In the genomic region with DNA sequence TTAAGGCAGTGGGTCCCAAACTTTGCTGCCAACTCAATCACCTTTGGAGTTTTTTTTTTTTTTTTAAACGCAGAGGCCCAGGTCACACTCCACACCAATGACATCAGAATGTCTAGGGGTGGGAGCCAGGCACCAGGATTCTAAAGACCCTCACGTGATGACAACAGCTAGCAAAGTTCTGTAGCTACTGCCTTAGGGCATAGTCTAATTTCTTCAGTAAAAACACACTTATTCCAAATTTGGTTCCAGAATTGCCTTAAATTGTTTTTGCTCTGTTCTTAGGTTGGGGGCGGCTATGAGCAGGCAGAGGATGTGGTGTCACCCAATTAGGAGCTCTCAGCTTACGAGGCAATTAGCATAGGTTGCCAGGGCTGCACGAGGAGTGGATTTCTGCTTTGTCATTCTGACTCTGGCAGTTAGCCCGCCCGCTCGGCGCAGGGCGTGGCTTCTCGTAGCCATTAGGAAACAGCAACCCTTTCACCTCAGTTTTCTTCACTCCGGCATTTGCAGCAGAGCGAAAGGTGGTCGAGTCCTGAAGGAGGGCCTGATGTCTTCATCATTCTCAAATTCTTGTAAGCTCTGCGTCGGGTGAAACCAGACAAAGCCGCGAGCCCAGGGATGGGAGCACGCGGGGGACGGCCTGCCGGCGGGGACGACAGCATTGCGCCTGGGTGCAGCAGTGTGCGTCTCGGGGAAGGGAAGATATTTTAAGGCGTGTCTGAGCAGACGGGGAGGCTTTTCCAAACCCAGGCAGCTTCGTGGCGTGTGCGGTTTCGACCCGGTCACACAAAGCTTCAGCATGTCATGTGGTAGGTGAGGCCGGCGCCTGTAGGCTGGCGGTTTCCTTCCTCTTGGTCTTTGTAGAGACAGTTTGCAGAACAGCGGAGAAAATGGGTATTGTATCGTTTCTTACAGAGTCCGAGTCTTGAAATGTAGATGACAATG, we compare ENCODE assay signal across 8 cellular contexts. TPM values are rescaled to one million over a fixed set of nuclear protein-coding genes. Genes with fewer than 3 reads are reported as not detected.
A peak's percentile ranks its signal among the peaks of the same experiment; 100 is the strongest.
DNase-seq lines count a peak whose midpoint lies in the region; ATAC-seq and TF ChIP-seq lines count a peak whose summit lies in the region.

No MANE protein-coding gene starts in this region.

- peak overlapping the region; percentile 98 to 100 (median 99) for H3K4me3 Mint-ChIP-seq in IgD-negative memory B cell
- H3K4me3 Mint-ChIP-seq in activated T-cell treated with anti-CD3 and anti-CD28 coated beads, Interleukin-2, amount 50 U/mL, for 24 hours: peak overlapping the region; percentile 98

- peaks cover 16 to 22% (median 18%) of the 10 kb centered on the region in 3 donors for H3K4me1 Mint-ChIP-seq in IgD-negative memory B cell
- H3K4me1 Mint-ChIP-seq in activated T-cell treated with anti-CD3 and anti-CD28 coated beads, Interleukin-2, amount 50 U/mL, for 24 hours (ENCODE audit: low read depth): peaks cover 19% of the 10 kb centered on the region

- TF ChIP-seq CTCF in PC-3 (conservative IDR thresholded peaks at IDR 0.05; ENCODE audit: low read depth, low read length): no peak

- no peaks in the 10 kb centered on the region for H3K27me3 Mint-ChIP-seq in IgD-negative memory B cell
- H3K27me3 Mint-ChIP-seq in activated T-cell treated with anti-CD3 and anti-CD28 coated beads, Interleukin-2, amount 50 U/mL, for 24 hours: no peaks in the 10 kb centered on the region

- H4K20me1 ChIP-seq in PC-3 (ENCODE audit: low read length): peaks cover 34% of the 10 kb centered on the region

- H3K4me1 ChIP-seq in PC-3 (ENCODE audit: insufficient read depth, low read length) (peaks cover 47% of the 10 kb centered on the region), esophagus (ENCODE audit: control insufficient read depth in 2 of 2, insufficient read depth in 2 of 2, low read length in 1 of 2) (peaks cover 0 to 2% of the 10 kb centered on the region in 2 donors), mucosa of rectum (ENCODE audit: control insufficient read depth in 2 of 2, insufficient read depth in 2 of 2, low read length in 2 of 2) (peaks cover 20 to 29% of the 10 kb centered on the region in 2 donors)

- no peaks in the 10 kb centered on the region for H3K9me3 Mint-ChIP-seq in IgD-negative memory B cell
- H3K9me3 Mint-ChIP-seq in activated T-cell treated with anti-CD3 and anti-CD28 coated beads, Interleukin-2, amount 50 U/mL, for 24 hours: no peaks in the 10 kb centered on the region

- H3K27ac ChIP-seq in PC-3 (ENCODE audit: low read length) (peak overlapping the region; percentile 98), esophagus (ENCODE audit: low read depth in 2 of 2, low read length in 1 of 2) (peak overlapping the region; percentile 97 to 98), mucosa of rectum (ENCODE audit: low read depth in 2 of 2, low read length in 2 of 2) (peak overlapping the region; percentile 93 to 98)

- ATAC-seq in GM21576 (IDR thresholded peaks at IDR 0.05; ENCODE audit: unreplicated experiment) (peak; percentile 89), PC-3 (peak; percentile 63)

- BruUV-seq in PC-3 (replicated peaks; lab: Mats Ljungman, UMichigan): TSS peak; percentile 63

- peak overlapping the region; percentile 82 for H3K4me2 ChIP-seq in PC-3 (ENCODE audit: low read length)

- H3K9me2 ChIP-seq in PC-3 (replicated peaks; ENCODE audit: low read length): no peaks in the 10 kb centered on the region

- H3K79me2 ChIP-seq in PC-3 (ENCODE audit: low read length): peaks cover 58% of the 10 kb centered on the region

- H3K9ac ChIP-seq in PC-3 (ENCODE audit: low read length) (peak overlapping the region; percentile 93), mucosa of rectum (ENCODE audit: low read depth in 1 of 2, low read length in 2 of 2) (peak overlapping the region; percentile 78 to 83)

- H3K36me3 Mint-ChIP-seq in IgD-negative memory B cell: no peaks in the 10 kb centered on the region
- H3K36me3 Mint-ChIP-seq in activated T-cell treated with anti-CD3 and anti-CD28 coated beads, Interleukin-2, amount 50 U/mL, for 24 hours (ENCODE audit: low read depth): peaks cover 47% of the 10 kb centered on the region

- peak overlapping the region; percentile 95 to 97 (median 97) for H3K27ac Mint-ChIP-seq in IgD-negative memory B cell
- peak overlapping the region; percentile 100 for H3K27ac Mint-ChIP-seq in activated T-cell treated with anti-CD3 and anti-CD28 coated beads, Interleukin-2, amount 50 U/mL, for 24 hours

- CTCF ChIA-PET in PC-3 (lab: Charles Lee): interaction anchor here (0.7 to 2.5 kb wide), 3 partner anchors 11 to 67 kb away, joined by 3 to 7 read pairs (median 3); no protein-coding TSS in a partner anchor

- H3K27me3 ChIP-seq in PC-3 (ENCODE audit: low read length): no peaks in the 10 kb centered on the region
- no peaks in the 10 kb centered on the region for H3K27me3 ChIP-seq in esophagus (ENCODE audit: control insufficient read depth in 1 of 2, insufficient read depth in 2 of 2, low read length in 2 of 2)
- H3K27me3 ChIP-seq in mucosa of rectum (ENCODE audit: control insufficient read depth in 2 of 2, insufficient read depth in 2 of 2, low read length in 2 of 2): no peaks in the 10 kb centered on the region

- DNase-seq in DMS153 treated with DMSO at 0.1 percent for 48 hours (lab: John Stamatoyannopoulos, UW; ENCODE audit: unreplicated experiment): peak; percentile 86
- DNase-seq in PC-3: peak; percentile 99
- peak; percentile 91 for DNase-seq in activated T-cell treated with anti-CD3 and anti-CD28 coated beads, Interleukin-2, amount 50 U/mL, for 24 hours
- peak; percentile 91 for DNase-seq in stimulated activated CD8-positive, alpha-beta memory T cell treated with anti-CD3 and anti-CD28 coated beads, Interleukin-4, amount 100 ng/mL, for 48 hours

- WGBS in esophagus, 2 donors: 0% methylated on average over 38 to 40 of the region's 40 CpGs

- H3K36me3 ChIP-seq in PC-3 (ENCODE audit: low read depth, low read length) (peaks cover 28% of the 10 kb centered on the region), esophagus (ENCODE audit: control insufficient read depth in 2 of 2, insufficient read depth in 2 of 2, low read length in 1 of 2) (no peaks in the 10 kb centered on the region), mucosa of rectum (ENCODE audit: control insufficient read depth in 2 of 2, insufficient read depth in 2 of 2, low read length in 2 of 2) (peaks cover 2 to 3% of the 10 kb centered on the region in 2 donors)

- POLR2A ChIA-PET in PC-3 (lab: Charles Lee; ENCODE audit: unreplicated experiment): interaction anchor here (0.5 to 2.3 kb wide), 8 partner anchors 10 to 743 kb away, joined by 3 to 51 read pairs (median 6); no protein-coding TSS in a partner anchor

- H3K4me3 ChIP-seq in PC-3 (ENCODE audit: low read length) (peak overlapping the region; percentile 88), esophagus (ENCODE audit: low read depth in 1 of 2, low read length in 2 of 2) (peak overlapping the region; percentile 69 to 77), mucosa of rectum (ENCODE audit: low read length in 2 of 2) (peak overlapping the region; percentile 92 to 96)

- peaks cover 16% of the 10 kb centered on the region for H3F3A ChIP-seq in PC-3 (ENCODE audit: low read length, unreplicated experiment)

- intact Hi-C loops in PC-3 (cut with micrococcal nuclease): loop anchor here (1.0 to 10.0 kb wide), 6 partner anchors 11 to 332 kb away; a partner anchor contains a TSS

- H3K9me3 ChIP-seq in PC-3 (ENCODE audit: low read length) (no peaks in the 10 kb centered on the region), esophagus (ENCODE audit: control insufficient read depth in 2 of 2, insufficient read depth in 1 of 2, low read depth in 1 of 2, low read length in 1 of 2) (no peaks in the 10 kb centered on the region), mucosa of rectum (ENCODE audit: control insufficient read depth in 2 of 2, low read length in 2 of 2) (no peaks in the 10 kb centered on the region)

- H2AFZ ChIP-seq in PC-3 (ENCODE audit: low read length): peak overlapping the region; percentile 23

RNA-seq across cellular contexts. Expression of a gene that starts 16.7 kb away (rescaled TPM):
- polyA plus RNA-seq in IgD-negative memory B cell: 4.9 TPM
- total RNA-seq in PC-3 (2014; rRNA removed): 9.8 and 12.0 TPM in 2 replicates
- polyA plus RNA-seq in esophagus: 1 to 10 TPM in 1 of 2 donors, under 1 TPM in 1; 0.74 to 1.0 TPM

Comparison
In these comparisons a context has a peak if more than half of its experiments do, and no peak if none do; other contexts are left out.
1. Peak in every context shown above with its lines: DNase-seq, ATAC-seq, H3K4me3 ChIP-seq and H3K27ac ChIP-seq.